In the genomic region with DNA sequence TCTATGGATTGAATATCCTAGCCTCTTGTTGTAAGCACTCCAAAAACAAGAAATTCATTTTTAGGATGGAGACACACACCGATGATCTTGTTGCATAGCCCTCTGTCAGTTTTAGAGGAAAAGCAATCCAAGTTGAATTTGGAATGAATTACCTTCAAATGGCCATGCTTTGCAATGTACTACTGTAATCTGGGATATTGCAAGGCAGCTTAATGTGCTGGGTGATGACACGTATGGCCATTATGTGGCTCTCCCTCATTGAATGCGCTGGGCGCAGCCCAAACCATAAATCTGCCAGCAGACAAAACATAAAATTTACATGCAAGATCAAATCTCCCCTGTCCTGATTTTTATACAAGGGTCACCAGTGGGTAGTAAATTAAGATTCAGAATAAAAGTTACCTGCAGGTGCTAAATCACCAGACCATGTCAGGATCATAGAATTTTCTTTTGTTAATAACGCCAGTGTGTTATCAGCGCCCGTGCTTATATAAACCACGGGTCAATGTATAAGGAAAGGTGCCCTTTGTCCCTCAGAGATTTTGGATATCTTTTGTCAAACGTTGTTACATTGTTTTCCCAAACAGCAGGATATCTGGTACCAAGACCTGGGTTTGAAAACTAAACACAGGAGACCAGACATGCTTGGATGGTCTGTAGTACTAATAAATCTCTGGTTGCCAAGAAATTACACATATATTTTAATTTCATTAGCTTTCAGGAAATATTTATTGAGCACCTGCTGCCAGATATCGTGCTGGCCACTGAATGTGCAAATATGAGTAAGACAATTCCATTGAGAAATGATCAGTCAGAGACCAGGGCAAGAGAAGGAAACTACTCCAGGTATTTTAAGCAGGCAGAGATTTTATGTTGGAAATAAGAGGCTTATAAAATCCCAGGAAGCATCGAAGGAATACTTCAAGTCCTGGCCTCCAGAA, we compare ENCODE assay signal across 1 cellular context.
TF ChIP-seq lines count a peak whose summit lies in the region.

No MANE protein-coding gene starts in this region.

TF ChIP-seq in HEK293, 187 proteins besides CTCF, POLR2A, EP300 and RAD21 (continued from another document):
- TF ChIP-seq, protein P1, sequence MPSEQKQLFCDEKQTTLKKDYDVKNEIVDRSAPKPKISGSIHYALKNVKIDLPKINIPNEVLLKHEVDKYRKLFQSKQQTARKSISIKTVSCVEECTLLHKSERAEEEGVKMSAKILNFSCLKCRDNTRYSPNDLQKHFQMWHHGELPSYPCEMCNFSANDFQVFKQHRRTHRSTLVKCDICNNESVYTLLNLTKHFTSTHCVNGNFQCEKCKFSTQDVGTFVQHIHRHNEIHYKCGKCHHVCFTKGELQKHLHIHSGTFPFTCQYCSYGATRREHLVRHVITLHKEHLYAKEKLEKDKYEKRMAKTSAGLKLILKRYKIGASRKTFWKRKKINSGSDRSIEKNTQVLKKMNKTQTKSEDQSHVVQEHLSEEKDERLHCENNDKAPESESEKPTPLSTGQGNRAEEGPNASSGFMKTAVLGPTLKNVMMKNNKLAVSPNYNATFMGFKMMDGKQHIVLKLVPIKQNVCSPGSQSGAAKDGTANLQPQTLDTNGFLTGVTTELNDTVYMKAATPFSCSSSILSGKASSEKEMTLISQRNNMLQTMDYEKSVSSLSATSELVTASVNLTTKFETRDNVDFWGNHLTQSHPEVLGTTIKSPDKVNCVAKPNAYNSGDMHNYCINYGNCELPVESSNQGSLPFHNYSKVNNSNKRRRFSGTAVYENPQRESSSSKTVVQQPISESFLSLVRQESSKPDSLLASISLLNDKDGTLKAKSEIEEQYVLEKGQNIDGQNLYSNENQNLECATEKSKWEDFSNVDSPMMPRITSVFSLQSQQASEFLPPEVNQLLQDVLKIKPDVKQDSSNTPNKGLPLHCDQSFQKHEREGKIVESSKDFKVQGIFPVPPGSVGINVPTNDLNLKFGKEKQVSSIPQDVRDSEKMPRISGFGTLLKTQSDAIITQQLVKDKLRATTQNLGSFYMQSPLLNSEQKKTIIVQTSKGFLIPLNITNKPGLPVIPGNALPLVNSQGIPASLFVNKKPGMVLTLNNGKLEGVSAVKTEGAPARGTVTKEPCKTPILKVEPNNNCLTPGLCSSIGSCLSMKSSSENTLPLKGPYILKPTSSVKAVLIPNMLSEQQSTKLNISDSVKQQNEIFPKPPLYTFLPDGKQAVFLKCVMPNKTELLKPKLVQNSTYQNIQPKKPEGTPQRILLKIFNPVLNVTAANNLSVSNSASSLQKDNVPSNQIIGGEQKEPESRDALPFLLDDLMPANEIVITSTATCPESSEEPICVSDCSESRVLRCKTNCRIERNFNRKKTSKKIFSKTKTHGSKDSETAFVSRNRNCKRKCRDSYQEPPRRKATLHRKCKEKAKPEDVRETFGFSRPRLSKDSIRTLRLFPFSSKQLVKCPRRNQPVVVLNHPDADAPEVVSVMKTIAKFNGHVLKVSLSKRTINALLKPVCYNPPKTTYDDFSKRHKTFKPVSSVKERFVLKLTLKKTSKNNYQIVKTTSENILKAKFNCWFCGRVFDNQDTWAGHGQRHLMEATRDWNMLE (tag by site-specific recombination; conservative IDR thresholded peaks at IDR 0.05; ENCODE audit: low read depth): no peak
- TF ChIP-seq KLF10 (tag by site-specific recombination; IDR thresholded peaks at IDR 0.05) (peak; percentile 46; the same call in 1 of the 2 replicates), TRIM28 (IDR thresholded peaks at IDR 0.05; ENCODE audit: borderline replicate concordance, low read length) (peak; percentile 30; the same call in 1 of the 2 replicates), ZBTB17 (tag by site-specific recombination; IDR thresholded peaks at IDR 0.05) (peak; percentile 70), ZNF621 (tag by site-specific recombination; IDR thresholded peaks at IDR 0.05) (no peak), GFI1B (tag by site-specific recombination; IDR thresholded peaks at IDR 0.05) (peak; percentile 81), ZNF423 (tag by site-specific recombination; IDR thresholded peaks at IDR 0.05) (0 out of 2 replicates have a peak, but pooled peaks have one; percentile 28), ZNF660 (tag by site-specific recombination; IDR thresholded peaks at IDR 0.05) (0 out of 2 replicates have a peak, but pooled peaks have one; percentile 31), ZNF658 (tag by site-specific recombination; IDR thresholded peaks at IDR 0.05) (no peak), KLF16 (tag by site-specific recombination; IDR thresholded peaks at IDR 0.05) (0 out of 2 replicates have a peak, but pooled peaks have one; percentile 23), ZNF558 (tag by site-specific recombination; IDR thresholded peaks at IDR 0.05) (0 out of 2 replicates have a peak, but pooled peaks have one; percentile 25), ZNF600 (tag by site-specific recombination; IDR thresholded peaks at IDR 0.05) (no peak), ZNF335 (tag by site-specific recombination; conservative IDR thresholded peaks at IDR 0.05) (peak; percentile 78), ZNF354C (tag by site-specific recombination; IDR thresholded peaks at IDR 0.05; ENCODE audit: borderline replicate concordance, low read depth) (no peak), KLF1 (tag by site-specific recombination; IDR thresholded peaks at IDR 0.05) (0 out of 2 replicates have a peak, but pooled peaks have one; percentile 28), ZNF776 (tag by site-specific recombination; IDR thresholded peaks at IDR 0.05; ENCODE audit: borderline replicate concordance) (no peak), ZNF610 (tag by site-specific recombination; IDR thresholded peaks at IDR 0.05; ENCODE audit: borderline replicate concordance) (peak; percentile 42; the same call in 1 of the 2 replicates), BCL11B (tag by site-specific recombination; IDR thresholded peaks at IDR 0.05; ENCODE audit: low read depth) (no peak), ZNF248 (tag by site-specific recombination; IDR thresholded peaks at IDR 0.05) (no peak), ZNF561 (tag by site-specific recombination; IDR thresholded peaks at IDR 0.05; ENCODE audit: borderline replicate concordance) (peak; percentile 85), ZNF239 (tag by site-specific recombination; IDR thresholded peaks at IDR 0.05) (no peak), ZNF37A (tag by site-specific recombination; IDR thresholded peaks at IDR 0.05) (no peak), ZNF837 (tag by site-specific recombination; IDR thresholded peaks at IDR 0.05) (no peak), ZNF133 (tag by site-specific recombination; IDR thresholded peaks at IDR 0.05) (no peak), ZNF623 (tag by site-specific recombination; IDR thresholded peaks at IDR 0.05) (no peak), ZEB2 (tag by site-specific recombination; IDR thresholded peaks at IDR 0.05) (peak; percentile 44; the same call in 1 of the 2 replicates)
- TF ChIP-seq, protein P2, sequence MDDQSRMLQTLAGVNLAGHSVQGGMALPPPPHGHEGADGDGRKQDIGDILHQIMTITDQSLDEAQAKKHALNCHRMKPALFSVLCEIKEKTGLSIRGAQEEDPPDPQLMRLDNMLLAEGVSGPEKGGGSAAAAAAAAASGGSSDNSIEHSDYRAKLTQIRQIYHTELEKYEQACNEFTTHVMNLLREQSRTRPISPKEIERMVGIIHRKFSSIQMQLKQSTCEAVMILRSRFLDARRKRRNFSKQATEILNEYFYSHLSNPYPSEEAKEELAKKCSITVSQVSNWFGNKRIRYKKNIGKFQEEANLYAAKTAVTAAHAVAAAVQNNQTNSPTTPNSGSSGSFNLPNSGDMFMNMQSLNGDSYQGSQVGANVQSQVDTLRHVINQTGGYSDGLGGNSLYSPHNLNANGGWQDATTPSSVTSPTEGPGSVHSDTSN (CRISPR knock-in tag; IDR thresholded peaks at IDR 0.05): no peak
- TF ChIP-seq, protein P3, sequence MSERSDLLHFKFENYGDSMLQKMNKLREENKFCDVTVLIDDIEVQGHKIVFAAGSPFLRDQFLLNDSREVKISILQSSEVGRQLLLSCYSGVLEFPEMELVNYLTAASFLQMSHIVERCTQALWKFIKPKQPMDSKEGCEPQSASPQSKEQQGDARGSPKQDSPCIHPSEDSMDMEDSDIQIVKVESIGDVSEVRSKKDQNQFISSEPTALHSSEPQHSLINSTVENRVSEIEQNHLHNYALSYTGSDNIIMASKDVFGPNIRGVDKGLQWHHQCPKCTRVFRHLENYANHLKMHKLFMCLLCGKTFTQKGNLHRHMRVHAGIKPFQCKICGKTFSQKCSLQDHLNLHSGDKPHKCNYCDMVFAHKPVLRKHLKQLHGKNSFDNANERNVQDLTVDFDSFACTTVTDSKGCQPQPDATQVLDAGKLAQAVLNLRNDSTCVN (tag by site-specific recombination; optimal IDR thresholded peaks at IDR 0.05): no peak
- TF ChIP-seq, protein P4, sequence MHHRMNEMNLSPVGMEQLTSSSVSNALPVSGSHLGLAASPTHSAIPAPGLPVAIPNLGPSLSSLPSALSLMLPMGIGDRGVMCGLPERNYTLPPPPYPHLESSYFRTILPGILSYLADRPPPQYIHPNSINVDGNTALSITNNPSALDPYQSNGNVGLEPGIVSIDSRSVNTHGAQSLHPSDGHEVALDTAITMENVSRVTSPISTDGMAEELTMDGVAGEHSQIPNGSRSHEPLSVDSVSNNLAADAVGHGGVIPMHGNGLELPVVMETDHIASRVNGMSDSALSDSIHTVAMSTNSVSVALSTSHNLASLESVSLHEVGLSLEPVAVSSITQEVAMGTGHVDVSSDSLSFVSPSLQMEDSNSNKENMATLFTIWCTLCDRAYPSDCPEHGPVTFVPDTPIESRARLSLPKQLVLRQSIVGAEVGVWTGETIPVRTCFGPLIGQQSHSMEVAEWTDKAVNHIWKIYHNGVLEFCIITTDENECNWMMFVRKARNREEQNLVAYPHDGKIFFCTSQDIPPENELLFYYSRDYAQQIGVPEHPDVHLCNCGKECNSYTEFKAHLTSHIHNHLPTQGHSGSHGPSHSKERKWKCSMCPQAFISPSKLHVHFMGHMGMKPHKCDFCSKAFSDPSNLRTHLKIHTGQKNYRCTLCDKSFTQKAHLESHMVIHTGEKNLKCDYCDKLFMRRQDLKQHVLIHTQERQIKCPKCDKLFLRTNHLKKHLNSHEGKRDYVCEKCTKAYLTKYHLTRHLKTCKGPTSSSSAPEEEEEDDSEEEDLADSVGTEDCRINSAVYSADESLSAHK (tag by site-specific recombination; IDR thresholded peaks at IDR 0.05): peak; percentile 64
- TF ChIP-seq, protein P5, sequence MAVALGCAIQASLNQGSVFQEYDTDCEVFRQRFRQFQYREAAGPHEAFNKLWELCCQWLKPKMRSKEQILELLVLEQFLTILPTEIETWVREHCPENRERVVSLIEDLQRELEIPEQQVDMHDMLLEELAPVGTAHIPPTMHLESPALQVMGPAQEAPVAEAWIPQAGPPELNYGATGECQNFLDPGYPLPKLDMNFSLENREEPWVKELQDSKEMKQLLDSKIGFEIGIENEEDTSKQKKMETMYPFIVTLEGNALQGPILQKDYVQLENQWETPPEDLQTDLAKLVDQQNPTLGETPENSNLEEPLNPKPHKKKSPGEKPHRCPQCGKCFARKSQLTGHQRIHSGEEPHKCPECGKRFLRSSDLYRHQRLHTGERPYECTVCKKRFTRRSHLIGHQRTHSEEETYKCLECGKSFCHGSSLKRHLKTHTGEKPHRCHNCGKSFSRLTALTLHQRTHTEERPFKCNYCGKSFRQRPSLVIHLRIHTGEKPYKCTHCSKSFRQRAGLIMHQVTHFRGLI (tag by site-specific recombination; IDR thresholded peaks at IDR 0.05): peak; percentile 82; the same call in 1 of the 2 replicates
- TF ChIP-seq, protein P6, sequence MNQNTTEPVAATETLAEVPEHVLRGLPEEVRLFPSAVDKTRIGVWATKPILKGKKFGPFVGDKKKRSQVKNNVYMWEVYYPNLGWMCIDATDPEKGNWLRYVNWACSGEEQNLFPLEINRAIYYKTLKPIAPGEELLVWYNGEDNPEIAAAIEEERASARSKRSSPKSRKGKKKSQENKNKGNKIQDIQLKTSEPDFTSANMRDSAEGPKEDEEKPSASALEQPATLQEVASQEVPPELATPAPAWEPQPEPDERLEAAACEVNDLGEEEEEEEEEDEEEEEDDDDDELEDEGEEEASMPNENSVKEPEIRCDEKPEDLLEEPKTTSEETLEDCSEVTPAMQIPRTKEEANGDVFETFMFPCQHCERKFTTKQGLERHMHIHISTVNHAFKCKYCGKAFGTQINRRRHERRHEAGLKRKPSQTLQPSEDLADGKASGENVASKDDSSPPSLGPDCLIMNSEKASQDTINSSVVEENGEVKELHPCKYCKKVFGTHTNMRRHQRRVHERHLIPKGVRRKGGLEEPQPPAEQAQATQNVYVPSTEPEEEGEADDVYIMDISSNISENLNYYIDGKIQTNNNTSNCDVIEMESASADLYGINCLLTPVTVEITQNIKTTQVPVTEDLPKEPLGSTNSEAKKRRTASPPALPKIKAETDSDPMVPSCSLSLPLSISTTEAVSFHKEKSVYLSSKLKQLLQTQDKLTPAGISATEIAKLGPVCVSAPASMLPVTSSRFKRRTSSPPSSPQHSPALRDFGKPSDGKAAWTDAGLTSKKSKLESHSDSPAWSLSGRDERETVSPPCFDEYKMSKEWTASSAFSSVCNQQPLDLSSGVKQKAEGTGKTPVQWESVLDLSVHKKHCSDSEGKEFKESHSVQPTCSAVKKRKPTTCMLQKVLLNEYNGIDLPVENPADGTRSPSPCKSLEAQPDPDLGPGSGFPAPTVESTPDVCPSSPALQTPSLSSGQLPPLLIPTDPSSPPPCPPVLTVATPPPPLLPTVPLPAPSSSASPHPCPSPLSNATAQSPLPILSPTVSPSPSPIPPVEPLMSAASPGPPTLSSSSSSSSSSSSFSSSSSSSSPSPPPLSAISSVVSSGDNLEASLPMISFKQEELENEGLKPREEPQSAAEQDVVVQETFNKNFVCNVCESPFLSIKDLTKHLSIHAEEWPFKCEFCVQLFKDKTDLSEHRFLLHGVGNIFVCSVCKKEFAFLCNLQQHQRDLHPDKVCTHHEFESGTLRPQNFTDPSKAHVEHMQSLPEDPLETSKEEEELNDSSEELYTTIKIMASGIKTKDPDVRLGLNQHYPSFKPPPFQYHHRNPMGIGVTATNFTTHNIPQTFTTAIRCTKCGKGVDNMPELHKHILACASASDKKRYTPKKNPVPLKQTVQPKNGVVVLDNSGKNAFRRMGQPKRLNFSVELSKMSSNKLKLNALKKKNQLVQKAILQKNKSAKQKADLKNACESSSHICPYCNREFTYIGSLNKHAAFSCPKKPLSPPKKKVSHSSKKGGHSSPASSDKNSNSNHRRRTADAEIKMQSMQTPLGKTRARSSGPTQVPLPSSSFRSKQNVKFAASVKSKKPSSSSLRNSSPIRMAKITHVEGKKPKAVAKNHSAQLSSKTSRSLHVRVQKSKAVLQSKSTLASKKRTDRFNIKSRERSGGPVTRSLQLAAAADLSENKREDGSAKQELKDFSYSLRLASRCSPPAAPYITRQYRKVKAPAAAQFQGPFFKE (tag by site-specific recombination; IDR thresholded peaks at IDR 0.05; ENCODE audit: borderline replicate concordance): no peak
TF ChIP-seq in HEK293: peak in this region for 32.
